Comparison of ENCODE assay signal across 8 cellular contexts in genomic region chr19:17747205-17748098, GRCh38. TPM values are rescaled to one million over a fixed set of nuclear protein-coding genes. Genes with fewer than 3 reads are reported as not detected.
DNase-seq lines count a peak whose midpoint lies in the region; ATAC-seq, FAIRE-seq and TF ChIP-seq lines count a peak whose summit lies in the region.

No MANE protein-coding gene starts in this region.

- DNase-seq in AG08396 (ENCODE audit: low spot score) (peak; percentile 99), NCI-H446 (lab: John Stamatoyannopoulos, UW) (peak; percentile 87 to 98), cerebellar cortex (ENCODE audit: low spot score) (peak; percentile 98), keratinocyte (ENCODE audit: low read depth, low spot score) (peak; percentile 41)
- DNase-seq in stimulated activated CD4-positive, alpha-beta T cell treated with anti-CD3 and anti-CD28 coated beads, Interleukin-12 subunit alpha, Interleukin-12 subunit beta, amount 100 ng/mL, for 48 hours (ENCODE audit: low read depth in 2 of 3, low spot score in 1 of 3): peak; percentile 87 to 92 (median 89)

- no peaks in the 10 kb centered on the region for H4K20me1 ChIP-seq in keratinocyte (ENCODE audit: control insufficient read depth, extremely low read depth, insufficient read depth, low read length)

- H3K4me3 ChIP-seq in keratinocyte (ENCODE audit: control insufficient read depth in 2 of 3, extremely low read depth in 1 of 3, insufficient read depth in 2 of 3, low read depth in 1 of 3, low read length in 3 of 3): peak overlapping the region; percentile 17 to 48 (median 45)

- H3K27ac ChIP-seq in keratinocyte (ENCODE audit: control insufficient read depth, insufficient read depth, low read length): no peak overlapping the region

- H3K9ac ChIP-seq in keratinocyte (ENCODE audit: control insufficient read depth, extremely low read depth, insufficient read depth, low read length): no peak overlapping the region

- no peaks in the 10 kb centered on the region for H3K4me1 ChIP-seq in keratinocyte (ENCODE audit: control insufficient read depth, extremely low read depth, insufficient read depth, low read length)

- no peaks in the 10 kb centered on the region for H3K9me1 ChIP-seq in keratinocyte (ENCODE audit: control insufficient read depth, extremely low read depth, insufficient read depth, low read length)

- H3K4me2 ChIP-seq in keratinocyte (ENCODE audit: control insufficient read depth, extremely low read depth, insufficient read depth, low read depth, low read length): peak overlapping the region; percentile 76

- dilution Hi-C loops in keratinocyte (cut with MboI; ENCODE audit: extremely low pct_ligation_motif_present, low sequenced_read_pairs): no loop called here

- peaks cover 8% of the 10 kb centered on the region for H3K27me3 ChIP-seq in keratinocyte (ENCODE audit: control insufficient read depth, extremely low read depth, insufficient read depth, low read length)

- H3K79me2 ChIP-seq in keratinocyte (ENCODE audit: control insufficient read depth, insufficient read depth, low read length): no peaks in the 10 kb centered on the region

- H3K9me3 ChIP-seq in keratinocyte (ENCODE audit: control insufficient read depth, low read depth, low read length): no peaks in the 10 kb centered on the region

- H2AFZ ChIP-seq in keratinocyte (ENCODE audit: control insufficient read depth, low read length): peak overlapping the region; percentile 49

- peak; percentile 68 for ATAC-seq in GM19035 (IDR thresholded peaks at IDR 0.05; ENCODE audit: unreplicated experiment)
- peak; percentile 74 for ATAC-seq in HG03354 (IDR thresholded peaks at IDR 0.05; ENCODE audit: poor library complexity, severe bottlenecking, unreplicated experiment)
- ATAC-seq in activated CD4-positive, CD25-positive, alpha-beta regulatory T cell treated with anti-CD3 and anti-CD28 coated beads, Interleukin-2, amount 50 U/mL, for 24 hours: peak; percentile 91 to 94

- no peak for FAIRE-seq in keratinocyte (lab: Jason Lieb, UNC)

- no peaks in the 10 kb centered on the region for H3K36me3 ChIP-seq in keratinocyte (ENCODE audit: control insufficient read depth in 2 of 2, extremely low read depth in 1 of 2, insufficient read depth in 2 of 2, low read length in 2 of 2)

- no peak for TF ChIP-seq CTCF in keratinocyte (optimal IDR thresholded peaks at IDR 0.05 in 1 of 3, IDR thresholded peaks at IDR 0.05 in 1 of 3, conservative IDR thresholded peaks at IDR 0.05 in 1 of 3; ENCODE audit: extremely low read depth in 1 of 3, insufficient read depth in 2 of 3, low read length in 3 of 3)

RNA-seq across cellular contexts. Expression of gene FCHO1, which starts 3.8 kb away (rescaled TPM):
- polyA plus RNA-seq in keratinocyte: 0.14 to 0.22 TPM (median 0.21 TPM) in 3 replicates
- polyA plus RNA-seq in keratinocyte (2011; ENCODE audit: low read depth): 2.6 TPM
- 0.36 and 0.81 TPM in 2 replicates for polyA plus RNA-seq in keratinocyte (2011; cell fraction: cytosol; rRNA removed)
- polyA plus RNA-seq in keratinocyte (2011; cell fraction: nucleus; rRNA removed): 0.42 and 0.69 TPM in 2 replicates
- polyA plus RNA-seq in keratinocyte (2012; ENCODE audit: low replicate concordance): 3.3 and 4.1 TPM in 2 replicates
- 0.26 to 5.0 TPM (median 0.66 TPM) in 3 replicates for polyA minus RNA-seq in keratinocyte
- polyA minus RNA-seq in keratinocyte (2011; cell fraction: cytosol; rRNA and poly(A)+ RNA removed): 4.6 TPM
- not detected in 2 replicates for polyA minus RNA-seq in keratinocyte (2011; cell fraction: nucleus; rRNA and poly(A)+ RNA removed)

RNA-seq across cellular contexts. Expression of gene MAP1S, which starts 28.2 kb away (rescaled TPM):
- polyA plus RNA-seq in keratinocyte: 3.7 to 10.7 TPM (median 4.4 TPM) in 3 replicates
- 14.1 TPM for polyA plus RNA-seq in keratinocyte (2011; ENCODE audit: low read depth)
- polyA plus RNA-seq in keratinocyte (2011; cell fraction: cytosol; rRNA removed): 7.0 and 12.9 TPM in 2 replicates
- polyA plus RNA-seq in keratinocyte (2011; cell fraction: nucleus; rRNA removed): 14.1 and 20.7 TPM in 2 replicates
- 19.4 and 32.2 TPM in 2 replicates for polyA plus RNA-seq in keratinocyte (2012; ENCODE audit: low replicate concordance)
- polyA minus RNA-seq in keratinocyte: 16.1 to 99.8 TPM (median 17.3 TPM) in 3 replicates
- polyA minus RNA-seq in keratinocyte (2011; cell fraction: cytosol; rRNA and poly(A)+ RNA removed): 78.3 TPM
- polyA minus RNA-seq in keratinocyte (2011; cell fraction: nucleus; rRNA and poly(A)+ RNA removed): 15.6 and 35.6 TPM in 2 replicates

RNA-seq across cellular contexts. Expression of gene B3GNT3, which starts 47.5 kb away (rescaled TPM):
- 3.6 to 5.1 TPM (median 4.4 TPM) in 3 replicates for polyA plus RNA-seq in keratinocyte
- 0.59 TPM for polyA plus RNA-seq in keratinocyte (2011; ENCODE audit: low read depth)
- polyA plus RNA-seq in keratinocyte (2011; cell fraction: cytosol; rRNA removed): 1.9 and 2.4 TPM in 2 replicates
- polyA plus RNA-seq in keratinocyte (2011; cell fraction: nucleus; rRNA removed): 6.2 and 7.7 TPM in 2 replicates
- polyA plus RNA-seq in keratinocyte (2012; ENCODE audit: low replicate concordance): 6.2 and 7.2 TPM in 2 replicates
- 4.9 to 12.7 TPM (median 4.9 TPM) in 3 replicates for polyA minus RNA-seq in keratinocyte
- polyA minus RNA-seq in keratinocyte (2011; cell fraction: cytosol; rRNA and poly(A)+ RNA removed): 5.4 TPM
- 6.3 and 9.2 TPM in 2 replicates for polyA minus RNA-seq in keratinocyte (2011; cell fraction: nucleus; rRNA and poly(A)+ RNA removed)

RNA-seq across cellular contexts. Expression of gene UNC13A, which starts 59.3 kb away (rescaled TPM):
- under 0.01 TPM in 1 of 3 replicates, not detected in the others for polyA plus RNA-seq in keratinocyte
- not detected for polyA plus RNA-seq in keratinocyte (2011; ENCODE audit: low read depth)
- polyA plus RNA-seq in keratinocyte (2011; cell fraction: cytosol; rRNA removed): 0.01 and 0.06 TPM in 2 replicates
- polyA plus RNA-seq in keratinocyte (2011; cell fraction: nucleus; rRNA removed): 0.05 and 0.06 TPM in 2 replicates
- 0.03 TPM in 1 of 2 replicates, not detected in the other for polyA plus RNA-seq in keratinocyte (2012; ENCODE audit: low replicate concordance)
- polyA minus RNA-seq in keratinocyte: not detected in 3 replicates
- not detected for polyA minus RNA-seq in keratinocyte (2011; cell fraction: cytosol; rRNA and poly(A)+ RNA removed)
- under 0.01 and 0.08 TPM in 2 replicates for polyA minus RNA-seq in keratinocyte (2011; cell fraction: nucleus; rRNA and poly(A)+ RNA removed)

Comparison
In these comparisons a context has a peak if more than half of its experiments do, and no peak if none do; other contexts are left out.
1. DNase-seq: peak in every context shown above with its lines; median percentile 99 in AG08396; 98 in cerebellar cortex; 92 in NCI-H446; 89 in stimulated activated CD4-positive, alpha-beta T cell treated with anti-CD3 and anti-CD28 coated beads, Interleukin-12 subunit alpha, Interleukin-12 subunit beta, amount 100 ng/mL, for 48 hours; 41 in keratinocyte.